34 cellular contexts compared by ENCODE assay signal in the genomic region with DNA sequence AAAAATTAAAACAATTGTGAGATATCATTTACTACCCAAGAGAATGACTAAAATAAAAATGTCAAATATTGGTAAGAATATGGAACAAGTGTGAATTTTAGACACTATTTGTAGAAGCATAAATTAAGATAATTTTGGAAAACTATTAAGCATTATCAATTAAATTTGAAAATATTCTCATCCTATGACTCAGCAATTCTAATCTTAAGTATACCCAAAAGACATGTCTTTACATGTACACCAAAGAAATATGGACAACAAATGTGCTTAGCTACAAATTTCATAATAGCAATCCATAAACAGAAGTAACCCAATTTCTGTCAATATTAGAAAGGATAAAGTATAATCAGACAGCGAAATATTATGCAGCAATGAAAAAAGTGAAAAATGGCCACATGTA.
"Had no signal": no experiment of that assay in that cellular context is flagged by ENCODE, and none has a peak within 500 bp of the region (broad histone marks: within the 10 kb centered on the region; RNA-seq: fewer than 3 reads in every experiment).

No MANE protein-coding gene starts in this region.

- H3K9me3 ChIP-seq: adrenal gland, body of pancreas, breast epithelium had no signal

- H3K4me1 ChIP-seq: adrenal gland, body of pancreas, breast epithelium had no signal

- DNase-seq: activated B cell treated with CpG ODN at 0.5 μM for 24 hours; activated CD4-positive, alpha-beta memory T cell treated with anti-CD3 and anti-CD28 coated beads for 36 hours; activated CD4-positive, alpha-beta T cell treated with anti-CD3 and anti-CD28 coated beads for 4 hours; activated CD4-positive, alpha-beta T cell treated with anti-CD3 and anti-CD28 coated beads, Interleukin-2, amount 10 ng/mL, durations not matched to agents 24 days and 14 days; activated CD4-positive, alpha-beta T cell treated with anti-CD3 and anti-CD28 coated beads, Interleukin-2, amount 50 U/mL, for 1 hour; activated CD4-positive, alpha-beta T cell treated with anti-CD3 and anti-CD28 coated beads, Interleukin-2, amount 50 U/mL, for 4 hours; activated CD4-positive, CD25-positive, alpha-beta regulatory T cell treated with anti-CD3 and anti-CD28 coated beads, Interleukin-2, amount 50 U/mL, for 72 hours; activated CD8-positive, alpha-beta memory T cell treated with anti-CD3 and anti-CD28 coated beads, Interleukin-2, amount 50 U/mL, for 4 hours; activated CD8-positive, alpha-beta T cell treated with anti-CD3 and anti-CD28 coated beads for 36 hours; activated effector memory CD4-positive, alpha-beta T cell treated with anti-CD3 and anti-CD28 coated beads, Interleukin-2, amount 50 U/mL, for 16 hours; activated gamma-delta T cell treated with Interleukin-2 at 50 U/mL for 16 hours; activated naive CD4-positive, alpha-beta T cell; activated naive CD4-positive, alpha-beta T cell treated with anti-CD3 and anti-CD28 coated beads for 36 hours; activated naive CD4-positive, alpha-beta T cell treated with anti-CD3 and anti-CD28 coated beads, Interleukin-2, amount 50 U/mL, for 16 hours; activated naive CD8-positive, alpha-beta T cell treated with anti-CD3 and anti-CD28 coated beads for 36 hours; activated T-cell treated with anti-CD3 and anti-CD28 coated beads for 4 hours; activated T-cell treated with anti-CD3 and anti-CD28 coated beads, Interleukin-2, amount 50 U/mL, for 1 hour; activated T-cell treated with anti-CD3 and anti-CD28 coated beads, Interleukin-2, amount 50 U/mL, for 4 hours; activated T-cell treated with anti-CD3 and anti-CD28 coated beads, Interleukin-2, amount 50 U/mL, for 72 hours; adrenal gland; amniotic stem cell; aorta; body of pancreas; brain microvascular endothelial cell; caudate nucleus; T-helper 1 cell; T-helper 2 cell; T-helper 9 cell had no signal

- H3K27ac ChIP-seq: adrenal gland, body of pancreas, brain microvascular endothelial cell, breast epithelium, cardiac muscle cell had no signal

- H3K36me3 ChIP-seq: adrenal gland, brain microvascular endothelial cell, breast epithelium, cardiac muscle cell had no signal

- H3K4me3 ChIP-seq: adrenal gland, body of pancreas, breast epithelium, cardiac muscle cell had no signal

- ATAC-seq: activated CD8-positive, alpha-beta T cell treated with anti-CD3 and anti-CD28 coated beads for 36 hours; activated naive CD4-positive, alpha-beta T cell treated with anti-CD3 and anti-CD28 coated beads, Interleukin-2, amount 50 U/mL, for 72 hours; activated T-cell treated with anti-CD3 and anti-CD28 coated beads, Interleukin-2, amount 50 U/mL, for 4 hours; activated T-cell treated with anti-CD3 and anti-CD28 coated beads, Interleukin-2, amount 50 U/mL, for 72 hours; activated T-helper 17 cell treated with anti-CD3 and anti-CD28 coated beads, Interleukin-2, amount 50 U/mL, for 72 hours; body of pancreas had no signal

- FAIRE-seq: astrocyte, TTC549 had no signal

- H3K27me3 ChIP-seq: adrenal gland, body of pancreas, brain microvascular endothelial cell, breast epithelium, cardiac muscle cell had no signal
